ENCODE assay signal across 9 cellular contexts in genomic region chr22:19663286-19663815, GRCh38. TPM values are rescaled to one million over a fixed set of nuclear protein-coding genes. Genes with fewer than 3 reads are reported as not detected.
DNase-seq lines count a peak whose midpoint lies in the region; ATAC-seq and TF ChIP-seq lines count a peak whose summit lies in the region.
"Had no signal": no experiment of that assay in that cellular context is flagged by ENCODE, and none has a peak within 500 bp of the region (broad histone marks: within the 10 kb centered on the region; RNA-seq: fewer than 3 reads in every experiment).

No MANE protein-coding gene starts in this region.

- H3K9ac ChIP-seq in Loucy (ENCODE audit: low read depth, low read length, poor library complexity, severe bottlenecking) = no peak overlapping the region

- no peak overlapping the region for H3K4me3 Mint-ChIP-seq in activated CD4-positive, alpha-beta T cell treated with anti-CD3 and anti-CD28 coated beads, Interleukin-2, amount 10 ng/mL, durations not matched to agents 7 days and 5 days
- H3K4me3 Mint-ChIP-seq: activated naive CD4-positive, alpha-beta T cell treated with anti-CD3 and anti-CD28 coated beads, Interleukin-2, amount 50 U/mL, for 24 hours had no signal

- TF ChIP-seq CTCF in Loucy (conservative IDR thresholded peaks at IDR 0.05; ENCODE audit: low read length) = no peak
- no peak for TF ChIP-seq CTCF in lower lobe of right lung (IDR thresholded peaks at IDR 0.05)

- peak overlapping the region; percentile 38; the same call in 1 of the 2 replicates for H2AFZ ChIP-seq in Loucy (ENCODE audit: low read length)

- no peaks in the 10 kb centered on the region for H3K4me1 Mint-ChIP-seq in activated CD4-positive, alpha-beta T cell treated with anti-CD3 and anti-CD28 coated beads, Interleukin-2, amount 10 ng/mL, durations not matched to agents 7 days and 5 days
- H3K4me1 Mint-ChIP-seq: activated naive CD4-positive, alpha-beta T cell treated with anti-CD3 and anti-CD28 coated beads, Interleukin-2, amount 50 U/mL, for 24 hours had no signal

- CTCF ChIA-PET in activated CD4-positive, alpha-beta T cell treated with anti-CD3 and anti-CD28 coated beads, Interleukin-2, amount 10 ng/mL, durations not matched to agents 7 days and 5 days (lab: Charles Lee) = no interaction called here

- H3K4me3 ChIP-seq in Loucy (ENCODE audit: low read length, poor library complexity, severe bottlenecking) (no peak overlapping the region), lower lobe of right lung (no peak overlapping the region)

- no peak overlapping the region for H3K27ac ChIP-seq in lower lobe of right lung

- H3K9me2 ChIP-seq in Loucy (replicated peaks; ENCODE audit: low read depth, low read length) = no peaks in the 10 kb centered on the region

- POLR2A ChIA-PET in activated CD4-positive, alpha-beta T cell treated with anti-CD3 and anti-CD28 coated beads, Interleukin-2, amount 10 ng/mL, durations not matched to agents 7 days and 5 days (lab: Charles Lee) = no interaction called here

- H3K27ac Mint-ChIP-seq in activated CD4-positive, alpha-beta T cell treated with anti-CD3 and anti-CD28 coated beads, Interleukin-2, amount 10 ng/mL, durations not matched to agents 7 days and 5 days = no peak overlapping the region
- H3K27ac Mint-ChIP-seq: activated naive CD4-positive, alpha-beta T cell treated with anti-CD3 and anti-CD28 coated beads, Interleukin-2, amount 50 U/mL, for 24 hours had no signal

- no peaks in the 10 kb centered on the region for H4K20me1 ChIP-seq in Loucy (ENCODE audit: insufficient read depth, low read length, poor library complexity, severe bottlenecking)

- no peaks in the 10 kb centered on the region for H3F3A ChIP-seq in Loucy (ENCODE audit: low read depth)

- H3K27me3 ChIP-seq in Loucy (ENCODE audit: insufficient read depth, low read length, poor library complexity, severe bottlenecking) (no peaks in the 10 kb centered on the region), lower lobe of right lung (ENCODE audit: low read depth) (no peaks in the 10 kb centered on the region)

- no peaks in the 10 kb centered on the region for H3K27me3 Mint-ChIP-seq in activated CD4-positive, alpha-beta T cell treated with anti-CD3 and anti-CD28 coated beads, Interleukin-2, amount 10 ng/mL, durations not matched to agents 7 days and 5 days
- H3K27me3 Mint-ChIP-seq: activated naive CD4-positive, alpha-beta T cell treated with anti-CD3 and anti-CD28 coated beads, Interleukin-2, amount 50 U/mL, for 24 hours had no signal

- H3K9me3 ChIP-seq in Loucy (ENCODE audit: insufficient read depth, low read depth, low read length) (no peaks in the 10 kb centered on the region), lower lobe of right lung (no peaks in the 10 kb centered on the region)

- intact Hi-C loops in lower lobe of right lung (cut with DNase I) = no loop called here

- ATAC-seq in lower lobe of right lung (peak; percentile 17 to 48), HG02970 (IDR thresholded peaks at IDR 0.05; ENCODE audit: low FRiP score, unreplicated experiment) (no peak), HG02571 (IDR thresholded peaks at IDR 0.05; ENCODE audit: unreplicated experiment) (no peak)

- DNase-seq in CD1c-positive myeloid dendritic cell (ENCODE audit: extremely low spot score) (peak; percentile 5), astrocyte of the hippocampus (ENCODE audit: low read depth, low spot score) (peak; percentile 72), lower lobe of right lung (peak; percentile 69)
- DNase-seq in stimulated activated CD8-positive, alpha-beta memory T cell treated with anti-CD3 and anti-CD28 coated beads, Interleukin-4, amount 100 ng/mL, for 48 hours = no peak
- no peak for DNase-seq in activated CD4-positive, alpha-beta T cell treated with anti-CD3 and anti-CD28 coated beads, Interleukin-2, amount 10 ng/mL, durations not matched to agents 7 days and 5 days

- H3K4me1 ChIP-seq in Loucy (ENCODE audit: insufficient read depth, low read length, poor library complexity, severe bottlenecking) (peaks cover 9% of the 10 kb centered on the region), lower lobe of right lung (no peaks in the 10 kb centered on the region)

- H3K9me3 Mint-ChIP-seq in activated CD4-positive, alpha-beta T cell treated with anti-CD3 and anti-CD28 coated beads, Interleukin-2, amount 10 ng/mL, durations not matched to agents 7 days and 5 days = no peaks in the 10 kb centered on the region
- H3K9me3 Mint-ChIP-seq: activated naive CD4-positive, alpha-beta T cell treated with anti-CD3 and anti-CD28 coated beads, Interleukin-2, amount 50 U/mL, for 24 hours had no signal

- no peaks in the 10 kb centered on the region for H3K79me2 ChIP-seq in Loucy (ENCODE audit: insufficient read depth, low read length)

- no peak overlapping the region for H3K4me2 ChIP-seq in Loucy (ENCODE audit: low read depth, low read length, poor library complexity, severe bottlenecking)

- no peaks in the 10 kb centered on the region for H3K36me3 Mint-ChIP-seq in activated CD4-positive, alpha-beta T cell treated with anti-CD3 and anti-CD28 coated beads, Interleukin-2, amount 10 ng/mL, durations not matched to agents 7 days and 5 days (ENCODE audit: low read depth)
- H3K36me3 Mint-ChIP-seq: activated naive CD4-positive, alpha-beta T cell treated with anti-CD3 and anti-CD28 coated beads, Interleukin-2, amount 50 U/mL, for 24 hours had no signal

- no peaks in the 10 kb centered on the region for H3K36me3 ChIP-seq in Loucy (ENCODE audit: insufficient read depth, low read length)
- no peaks in the 10 kb centered on the region for H3K36me3 ChIP-seq in lower lobe of right lung

RNA-seq across cellular contexts. Expression of gene SEPTIN5, which starts 51.0 kb away (rescaled TPM):
- 9.3 TPM for total RNA-seq in lower lobe of right lung
- not detected for total RNA-seq in activated CD4-positive, alpha-beta T cell treated with anti-CD3 and anti-CD28 coated beads, Interleukin-2, amount 10 ng/mL, durations not matched to agents 7 days and 5 days

RNA-seq across cellular contexts. Expression of gene GP1BB, which starts 60.0 kb away (rescaled TPM):
- 2.8 TPM for total RNA-seq in lower lobe of right lung
- not detected for total RNA-seq in activated CD4-positive, alpha-beta T cell treated with anti-CD3 and anti-CD28 coated beads, Interleukin-2, amount 10 ng/mL, durations not matched to agents 7 days and 5 days

Comparison
In these comparisons a context has a peak if more than half of its experiments do, and no peak if none do; other contexts are left out.
1. DNase-seq: peak in CD1c-positive myeloid dendritic cell (single experiment), astrocyte of the hippocampus (single experiment) and lower lobe of right lung (single experiment); none in stimulated activated CD8-positive, alpha-beta memory T cell treated with anti-CD3 and anti-CD28 coated beads, Interleukin-4, amount 100 ng/mL, for 48 hours (single experiment) and activated CD4-positive, alpha-beta T cell treated with anti-CD3 and anti-CD28 coated beads, Interleukin-2, amount 10 ng/mL, durations not matched to agents 7 days and 5 days (single experiment).
2. ATAC-seq: peak in lower lobe of right lung (2 of 2); none in HG02970 (single experiment) and HG02571 (single experiment).